ENCODE assay signal across 8 cellular contexts in genomic region chr7:47979832-47980181, GRCh38. TPM values are rescaled to one million over a fixed set of nuclear protein-coding genes. Genes with fewer than 3 reads are reported as not detected.
DNase-seq lines count a peak whose midpoint lies in the region; ATAC-seq and TF ChIP-seq lines count a peak whose summit lies in the region.

No MANE protein-coding gene starts in this region.

- no peak overlapping the region for H2BK12ac ChIP-seq in H9 (ENCODE audit: insufficient read length, low read depth, low read length)

- H3K9me3 Mint-ChIP-seq in H9 = no peaks in the 10 kb centered on the region; a peak in 1 of 5 replicates

- no peak overlapping the region for H3K18ac ChIP-seq in H9 (ENCODE audit: insufficient read length, low read depth, low read length)

- no peak for DNase-seq in H9
- DNase-seq in foreskin fibroblast = no peak
- no peak for DNase-seq in ACHN
- DNase-seq in islet precursor cell = no peak
- no peak for DNase-seq in mucosa of gallbladder (ENCODE audit: low spot score)

- no peak overlapping the region for H2BK5ac ChIP-seq in H9 (ENCODE audit: insufficient read length, low read length)

- H4K8ac ChIP-seq in H9 (replicated peaks; ENCODE audit: insufficient read length, low read depth, low read length) = no peak overlapping the region

- H2BK15ac ChIP-seq in H9 (ENCODE audit: low read depth, low read length) = no peak overlapping the region

- H4K20me1 ChIP-seq in H9 (ENCODE audit: control insufficient read depth, insufficient read depth, insufficient read length) = no peaks in the 10 kb centered on the region

- no peak overlapping the region for H2AK5ac ChIP-seq in H9 (ENCODE audit: insufficient read length, low read length)

- TF ChIP-seq CTCF in H9 (conservative IDR thresholded peaks at IDR 0.05) (no peak), WI38 (IDR thresholded peaks at IDR 0.05; ENCODE audit: low read depth, low read length) (no peak), foreskin fibroblast (IDR thresholded peaks at IDR 0.05; ENCODE audit: low read depth, low read length) (no peak)

- no peak overlapping the region for H4K91ac ChIP-seq in H9 (ENCODE audit: insufficient read length, low read depth, low read length)

- peak overlapping the region; percentile 92 to 94 for H3K4me3 Mint-ChIP-seq in H9

- H4K5ac ChIP-seq in H9 (ENCODE audit: insufficient read length, low read depth, low read length) = no peak overlapping the region

- peaks cover 13 to 14% of the 10 kb centered on the region in 2 experiments for H3K4me1 Mint-ChIP-seq in H9

- H3K56ac ChIP-seq in H9 (ENCODE audit: insufficient read length, low read depth, low read length) = no peak overlapping the region

- H3K4me1 ChIP-seq in H9 (ENCODE audit: insufficient read depth, low read length) = peaks cover 3% of the 10 kb centered on the region; the same call in 1 of the 2 replicates
- peaks cover 7% of the 10 kb centered on the region for H3K4me1 ChIP-seq in skeletal muscle satellite cell (ENCODE audit: control insufficient read depth, insufficient read depth, low read length)

- H3T11ph ChIP-seq in H9 (ENCODE audit: low read length) = no peak overlapping the region

- no peaks in the 10 kb centered on the region for H3K79me1 ChIP-seq in H9 (ENCODE audit: insufficient read depth, low read depth, low read length, poor library complexity, severe bottlenecking)

- in situ Hi-C loops in ACHN (cut with HindIII; ENCODE audit: low pct_ligation_motif_present, low pct_unique_long_range_greater_than_20kb, low sequenced_read_pairs) = loop anchor here (25.0 kb wide), 1 partner anchor 107 kb away; the partner anchor contains the start of gene UPP1

- H2AFZ ChIP-seq in H9 (ENCODE audit: low read length) = peak overlapping the region; percentile 24

- H3K27me3 ChIP-seq in H9 (ENCODE audit: insufficient read depth, low read length) (no peaks in the 10 kb centered on the region), skeletal muscle satellite cell (ENCODE audit: control insufficient read depth, insufficient read depth, low read length) (no peaks in the 10 kb centered on the region)

- no peak overlapping the region for H2BK20ac ChIP-seq in H9 (ENCODE audit: low read depth, low read length, poor library complexity, severe bottlenecking)

- H3K9ac ChIP-seq in H9 (ENCODE audit: extremely low read depth, insufficient read length, low read length) (no peak overlapping the region), skeletal muscle satellite cell (ENCODE audit: low read depth, low read length) (peak overlapping the region; percentile 84)

- H3K36me3 Mint-ChIP-seq in H9 (ENCODE audit: insufficient read depth in 1 of 3, low read depth in 3 of 3) = peaks cover 27 to 39% (median 37%) of the 10 kb centered on the region in 3 experiments; a peak in 6 of 7 replicates

- peaks cover 5% of the 10 kb centered on the region for H3K23me2 ChIP-seq in H9 (ENCODE audit: insufficient read length, low read depth, low read length, poor library complexity, severe bottlenecking)

- peak overlapping the region in 1 of 3 experiments; percentile 19; a peak in 1 of 7 replicates for H3K27ac Mint-ChIP-seq in H9

- ATAC-seq in HG03432 (IDR thresholded peaks at IDR 0.05; ENCODE audit: unreplicated experiment) = no peak

- no CpG with 5 or more reads among the region's 7 CpGs for WGBS in H9 (ENCODE audit: extremely low coverage, insufficient read length, low lambda C conversion rate)

- H3K4ac ChIP-seq in H9 (ENCODE audit: low read depth, low read length) = no peak overlapping the region

- no peak overlapping the region for H3K23ac ChIP-seq in H9 (ENCODE audit: insufficient read length, low read depth, low read length)

- peaks cover 26% of the 10 kb centered on the region for H3K36me3 ChIP-seq in skeletal muscle satellite cell (ENCODE audit: insufficient read depth, low read length)

- H3K4me2 ChIP-seq in H9 (ENCODE audit: insufficient read depth, insufficient read length, low read length) (peak overlapping the region; percentile 75), skeletal muscle satellite cell (ENCODE audit: low read length) (peak overlapping the region; percentile 92)

- H3K14ac ChIP-seq in H9 (ENCODE audit: insufficient read depth, low read length) = no peak overlapping the region

- no peak overlapping the region for H2BK120ac ChIP-seq in H9 (ENCODE audit: low read depth, low read length, poor library complexity, severe bottlenecking)

- H3K27me3 Mint-ChIP-seq in H9 (ENCODE audit: low read depth) = no peaks in the 10 kb centered on the region

- no peak overlapping the region for H3K27ac ChIP-seq in H9 (ENCODE audit: insufficient read length, low read depth, low read length)

- H3K4me3 ChIP-seq in WI38 (ENCODE audit: low read depth, low read length) = peak overlapping the region; percentile 71
- peak overlapping the region; percentile 78 to 79 for H3K4me3 ChIP-seq in foreskin fibroblast (ENCODE audit: low read depth in 1 of 2, low read length in 2 of 2)
- peak overlapping the region; percentile 88 for H3K4me3 ChIP-seq in skeletal muscle satellite cell (ENCODE audit: low read length)

- no peaks in the 10 kb centered on the region for H3K9me3 ChIP-seq in H9 (ENCODE audit: control insufficient read depth, low read depth, low read length)
- H3K9me3 ChIP-seq in skeletal muscle satellite cell (replicated peaks; ENCODE audit: low read length) = no peaks in the 10 kb centered on the region

- peaks cover 3% of the 10 kb centered on the region; the same call in 1 of the 2 replicates for H3K79me2 ChIP-seq in H9 (ENCODE audit: insufficient read depth, low read length)

RNA-seq across cellular contexts. Expression of gene HUS1, which starts 0.4 kb away (rescaled TPM):
- total RNA-seq in H9 (2021) (43.1 and 44.5 TPM in 2 replicates), mucosa of gallbladder (27.4 TPM)
- total RNA-seq in skeletal muscle satellite cell (2012; rRNA removed) = 20.3 and 21.6 TPM in 2 replicates

RNA-seq across cellular contexts. Expression of gene PKD1L1, which starts 31.5 kb away (rescaled TPM):
- total RNA-seq in H9 (2021) = 0.17 and 0.18 TPM in 2 replicates
- under 0.01 TPM in 2 replicates for total RNA-seq in skeletal muscle satellite cell (2012; rRNA removed)
- total RNA-seq in mucosa of gallbladder = 0.20 TPM

RNA-seq across cellular contexts. Expression of gene SUN3, which starts 49.1 kb away (rescaled TPM):
- total RNA-seq in H9 (2021) (not detected in 2 replicates), mucosa of gallbladder (not detected)
- total RNA-seq in skeletal muscle satellite cell (2012; rRNA removed) = not detected in 2 replicates

RNA-seq across cellular contexts. Expression of gene C7orf57, which starts 55.5 kb away (rescaled TPM):
- total RNA-seq in H9 (2021) (0.35 TPM in 1 of 2 replicates, not detected in the other), mucosa of gallbladder (not detected)
- total RNA-seq in skeletal muscle satellite cell (2012; rRNA removed) = not detected in 2 replicates
